2 cellular contexts compared by ENCODE assay signal in the genomic region with DNA sequence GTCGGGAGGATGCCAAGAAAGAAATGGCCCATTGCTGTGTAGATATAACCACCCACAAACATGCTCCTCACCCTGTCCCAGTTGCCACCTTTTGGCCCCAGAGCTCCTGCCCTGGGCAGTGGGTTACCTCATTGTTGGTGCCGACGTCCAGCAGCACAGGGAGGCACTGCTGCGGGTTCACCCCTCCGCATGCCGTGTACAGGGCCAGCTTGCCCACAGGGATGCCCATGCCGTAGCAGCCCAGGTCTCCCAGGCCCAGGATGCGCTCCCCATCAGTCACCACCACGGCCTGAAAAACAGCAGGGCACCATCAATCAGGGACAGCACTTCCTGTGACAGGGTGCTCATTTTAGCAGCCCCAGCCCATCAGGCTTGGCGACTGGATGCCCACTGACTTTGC.
TF ChIP-seq lines count a peak whose summit lies in the region.

No MANE protein-coding gene starts in this region.

TF ChIP-seq in IMR-90, 13 proteins besides CTCF, POLR2A, EP300 and RAD21:
- TF ChIP-seq, protein P1, sequence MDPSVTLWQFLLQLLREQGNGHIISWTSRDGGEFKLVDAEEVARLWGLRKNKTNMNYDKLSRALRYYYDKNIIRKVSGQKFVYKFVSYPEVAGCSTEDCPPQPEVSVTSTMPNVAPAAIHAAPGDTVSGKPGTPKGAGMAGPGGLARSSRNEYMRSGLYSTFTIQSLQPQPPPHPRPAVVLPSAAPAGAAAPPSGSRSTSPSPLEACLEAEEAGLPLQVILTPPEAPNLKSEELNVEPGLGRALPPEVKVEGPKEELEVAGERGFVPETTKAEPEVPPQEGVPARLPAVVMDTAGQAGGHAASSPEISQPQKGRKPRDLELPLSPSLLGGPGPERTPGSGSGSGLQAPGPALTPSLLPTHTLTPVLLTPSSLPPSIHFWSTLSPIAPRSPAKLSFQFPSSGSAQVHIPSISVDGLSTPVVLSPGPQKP (IDR thresholded peaks at IDR 0.05; ENCODE audit: borderline replicate concordance, low read depth, low read length): no peak
- TF ChIP-seq RCOR1 (IDR thresholded peaks at IDR 0.05; ENCODE audit: insufficient replicate concordance, low read length) (no peak), BHLHE40 (IDR thresholded peaks at IDR 0.05; ENCODE audit: low read depth, low read length) (no peak), MAZ (IDR thresholded peaks at IDR 0.05; ENCODE audit: borderline replicate concordance, low read depth, low read length) (no peak), RFX5 (IDR thresholded peaks at IDR 0.05; ENCODE audit: low read depth, low read length) (no peak), CHD1 (IDR thresholded peaks at IDR 0.05; ENCODE audit: low read depth, low read length) (no peak), NFE2L2 (IDR thresholded peaks at IDR 0.05; ENCODE audit: low read depth, low read length) (no peak), MAFK (IDR thresholded peaks at IDR 0.05; ENCODE audit: low read depth, low read length) (no peak), CEBPB (IDR thresholded peaks at IDR 0.05; ENCODE audit: low read depth, low read length) (no peak), FOS (IDR thresholded peaks at IDR 0.05; ENCODE audit: low read depth, low read length) (no peak), SMC3 (IDR thresholded peaks at IDR 0.05; ENCODE audit: low read depth, low read length) (no peak), MXI1 (IDR thresholded peaks at IDR 0.05; ENCODE audit: borderline replicate concordance, low read depth, low read length) (no peak)
- TF ChIP-seq, protein P2, sequence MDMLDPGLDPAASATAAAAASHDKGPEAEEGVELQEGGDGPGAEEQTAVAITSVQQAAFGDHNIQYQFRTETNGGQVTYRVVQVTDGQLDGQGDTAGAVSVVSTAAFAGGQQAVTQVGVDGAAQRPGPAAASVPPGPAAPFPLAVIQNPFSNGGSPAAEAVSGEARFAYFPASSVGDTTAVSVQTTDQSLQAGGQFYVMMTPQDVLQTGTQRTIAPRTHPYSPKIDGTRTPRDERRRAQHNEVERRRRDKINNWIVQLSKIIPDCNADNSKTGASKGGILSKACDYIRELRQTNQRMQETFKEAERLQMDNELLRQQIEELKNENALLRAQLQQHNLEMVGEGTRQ (IDR thresholded peaks at IDR 0.05; ENCODE audit: low read depth, low read length): no peak
TF ChIP-seq in IMR-90: peak in this region for 0.

TF ChIP-seq in WTC11, 78 proteins besides CTCF, POLR2A, EP300 and RAD21:
- no peak for TF ChIP-seq ZNF532 (CRISPR knock-in tag; IDR thresholded peaks at IDR 0.05; ENCODE audit: borderline replicate concordance)
- 0 out of 2 replicates have a peak, but pooled peaks have one; percentile 21 for TF ChIP-seq ZBTB21 (CRISPR knock-in tag; IDR thresholded peaks at IDR 0.05; ENCODE audit: borderline replicate concordance)
- TF ChIP-seq, protein P3, sequence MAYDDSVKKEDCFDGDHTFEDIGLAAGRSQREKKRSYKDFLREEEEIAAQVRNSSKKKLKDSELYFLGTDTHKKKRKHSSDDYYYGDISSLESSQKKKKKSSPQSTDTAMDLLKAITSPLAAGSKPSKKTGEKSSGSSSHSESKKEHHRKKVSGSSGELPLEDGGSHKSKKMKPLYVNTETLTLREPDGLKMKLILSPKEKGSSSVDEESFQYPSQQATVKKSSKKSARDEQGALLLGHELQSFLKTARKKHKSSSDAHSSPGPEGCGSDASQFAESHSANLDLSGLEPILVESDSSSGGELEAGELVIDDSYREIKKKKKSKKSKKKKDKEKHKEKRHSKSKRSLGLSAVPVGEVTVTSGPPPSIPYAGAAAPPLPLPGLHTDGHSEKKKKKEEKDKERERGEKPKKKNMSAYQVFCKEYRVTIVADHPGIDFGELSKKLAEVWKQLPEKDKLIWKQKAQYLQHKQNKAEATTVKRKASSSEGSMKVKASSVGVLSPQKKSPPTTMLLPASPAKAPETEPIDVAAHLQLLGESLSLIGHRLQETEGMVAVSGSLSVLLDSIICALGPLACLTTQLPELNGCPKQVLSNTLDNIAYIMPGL (CRISPR knock-in tag; IDR thresholded peaks at IDR 0.05): no peak
TF ChIP-seq in WTC11: peak in this region for 1.
